10 cellular contexts compared by ENCODE assay signal in genomic region chr5:68342693-68343092, GRCh38.
"Had no signal": no experiment of that assay in that cellular context is flagged by ENCODE, and none has a peak within 500 bp of the region (broad histone marks: within the 10 kb centered on the region; RNA-seq: fewer than 3 reads in every experiment).

No MANE protein-coding gene starts in this region.

- H3K9me3 ChIP-seq: left lung, tibial nerve had no signal

- H3K27me3 ChIP-seq: cardiac muscle cell, left lung, tibial nerve had no signal

- H3K4me3 ChIP-seq: cardiac muscle cell, left lung, tibial nerve had no signal

- H3K4me3 Mint-ChIP-seq: activated CD4-positive, alpha-beta memory T cell treated with anti-CD3 and anti-CD28 coated beads for 36 hours; activated naive CD8-positive, alpha-beta T cell treated with anti-CD3 and anti-CD28 coated beads for 36 hours; neural crest cell had no signal

- H3K36me3 ChIP-seq: cardiac muscle cell, left lung, tibial nerve had no signal

- H3K27ac Mint-ChIP-seq: activated CD4-positive, alpha-beta memory T cell treated with anti-CD3 and anti-CD28 coated beads for 36 hours; activated naive CD8-positive, alpha-beta T cell treated with anti-CD3 and anti-CD28 coated beads for 36 hours had no signal

- H3K27ac ChIP-seq: cardiac muscle cell, left lung had no signal

- H3K27me3 Mint-ChIP-seq: activated CD4-positive, alpha-beta memory T cell treated with anti-CD3 and anti-CD28 coated beads for 36 hours; activated naive CD8-positive, alpha-beta T cell treated with anti-CD3 and anti-CD28 coated beads for 36 hours had no signal

- H3K9me3 Mint-ChIP-seq: activated CD4-positive, alpha-beta memory T cell treated with anti-CD3 and anti-CD28 coated beads for 36 hours had no signal

- DNase-seq: activated CD4-positive, alpha-beta T cell treated with anti-CD3 and anti-CD28 coated beads for 1 hour; activated gamma-delta T cell treated with Interleukin-2 at 50 U/mL for 16 hours; left lung; stimulated activated CD4-positive, alpha-beta T cell treated with anti-CD3 and anti-CD28 coated beads, Interleukin-4, amount 100 ng/mL, for 1 hour; T-helper 9 cell had no signal
